6 cellular contexts compared by ENCODE assay signal in genomic region chr2:173785813-173786212, GRCh38.
"Had no signal": no experiment of that assay in that cellular context is flagged by ENCODE, and none has a peak within 500 bp of the region (broad histone marks: within the 10 kb centered on the region; RNA-seq: fewer than 3 reads in every experiment).

No MANE protein-coding gene starts in this region.

- ATAC-seq: GM12878 had no signal

- FAIRE-seq: G401.6, GM12878, GM12891, GM18507 had no signal

- H3K4me3 ChIP-seq: GM12878 had no signal

- DNase-seq: GDM1, GF-D8 had no signal
